In genomic region chr2:223580951-223581350, GRCh38 we compare ENCODE assay signal across 13 cellular contexts. TPM values are rescaled to one million over a fixed set of nuclear protein-coding genes. Genes with fewer than 3 reads are reported as not detected.
A peak's percentile ranks its signal among the peaks of the same experiment; 100 is the strongest.
DNase-seq lines count a peak whose midpoint lies in the region; ATAC-seq, FAIRE-seq and TF ChIP-seq lines count a peak whose summit lies in the region.
"Had no signal": no experiment of that assay in that cellular context is flagged by ENCODE, and none has a peak within 500 bp of the region (broad histone marks: within the 10 kb centered on the region; RNA-seq: fewer than 3 reads in every experiment).

No MANE protein-coding gene starts in this region.

- 44 to 50% (median 49%) methylated on average over 6 of the region's 6 CpGs for WGBS in small intestine, 3 donors

- H3K9me3 ChIP-seq in skeletal muscle tissue (ENCODE audit: control insufficient read depth in 3 of 3, low read length in 3 of 3) (no peaks in the 10 kb centered on the region), small intestine (ENCODE audit: control insufficient read depth, low read depth) (no peaks in the 10 kb centered on the region)

- peaks cover 0 to 3% (median 0%) of the 10 kb centered on the region in 3 donors for H3K4me1 ChIP-seq in skeletal muscle tissue (ENCODE audit: control insufficient read depth in 3 of 3, insufficient read depth in 3 of 3, low read length in 3 of 3)
- no peaks in the 10 kb centered on the region for H3K4me1 ChIP-seq in small intestine (ENCODE audit: control insufficient read depth in 2 of 2, insufficient read depth in 1 of 2, low read depth in 1 of 2, low read length in 1 of 2)

- no peak for FAIRE-seq in small intestine (lab: Jason Lieb, UNC)
- FAIRE-seq: GM18507 had no signal

- ATAC-seq in SK-N-SH treated with all-trans-retinoic acid at 6 μM for 48 hours = peak; percentile 92
- ATAC-seq in left ventricle myocardium superior = peak; percentile 68
- ATAC-seq in GM18907 (IDR thresholded peaks at IDR 0.05; ENCODE audit: unreplicated experiment) = no peak
- ATAC-seq: activated CD4-positive, alpha-beta T cell treated with anti-CD3 and anti-CD28 coated beads for 36 hours had no signal

- peak; percentile 35 for DNase-seq in NCI-H2107 (lab: John Stamatoyannopoulos, UW)
- no peak for DNase-seq in NCI-H2107 treated with DMSO at 0.1 percent for 48 hours (lab: John Stamatoyannopoulos, UW; ENCODE audit: unreplicated experiment)
- no peak for DNase-seq in left ventricle myocardium superior
- no peak for DNase-seq in stimulated activated naive CD4-positive, alpha-beta T cell treated with Interleukin-2 at 50 U/mL for 16 hours (lab: John Stamatoyannopoulos, UW)
- no peak for DNase-seq in small intestine
- DNase-seq: activated CD4-positive, alpha-beta T cell treated with anti-CD3 and anti-CD28 coated beads for 36 hours; central memory CD4-positive, alpha-beta T cell; mammary epithelial cell; NCI-H446 treated with DMSO at 0.1 percent for 48 hours had no signal

- H3K27ac ChIP-seq in skeletal muscle tissue (ENCODE audit: low read depth, low read length) (no peak overlapping the region), small intestine (ENCODE audit: low read depth in 1 of 2, low read length in 1 of 2) (no peak overlapping the region)

- no peaks in the 10 kb centered on the region for H3K27me3 ChIP-seq in skeletal muscle tissue (ENCODE audit: control insufficient read depth in 3 of 3, insufficient read depth in 3 of 3, low read length in 3 of 3)
- no peaks in the 10 kb centered on the region for H3K27me3 ChIP-seq in small intestine (ENCODE audit: control insufficient read depth in 2 of 2, insufficient read depth in 2 of 2, low read length in 2 of 2)

- no peak overlapping the region for H3K9ac ChIP-seq in skeletal muscle tissue (ENCODE audit: low read depth in 1 of 3, low read length in 3 of 3)

- intact Hi-C loops in left ventricle myocardium superior (cut with micrococcal nuclease) = no loop called here

- peak overlapping the region; percentile 13 to 57 (median 30) for H3K4me3 ChIP-seq in skeletal muscle tissue (ENCODE audit: low read length in 3 of 3)
- no peak overlapping the region for H3K4me3 ChIP-seq in small intestine (ENCODE audit: low read depth in 1 of 2, low read length in 2 of 2)

- H3K36me3 ChIP-seq in skeletal muscle tissue (ENCODE audit: control insufficient read depth in 3 of 3, insufficient read depth in 3 of 3, low read length in 3 of 3) (no peaks in the 10 kb centered on the region), small intestine (ENCODE audit: control insufficient read depth in 2 of 2, insufficient read depth in 2 of 2, low read length in 2 of 2) (no peaks in the 10 kb centered on the region)

TF ChIP-seq in SK-N-SH treated with all-trans-retinoic acid at 6 μM for 48 hours, 23 proteins besides CTCF, POLR2A, EP300 and RAD21:
- TF ChIP-seq ARNTL (CRISPR knock-in tag; IDR thresholded peaks at IDR 0.05; ENCODE audit: borderline replicate concordance, low read depth) = no peak
- no peak for TF ChIP-seq ZNF565 (CRISPR knock-in tag; conservative IDR thresholded peaks at IDR 0.05; ENCODE audit: low read depth)
- no peak for TF ChIP-seq BACH2 (CRISPR knock-in tag; IDR thresholded peaks at IDR 0.05; ENCODE audit: borderline replicate concordance)
- no peak for TF ChIP-seq ZNF70 (CRISPR knock-in tag; IDR thresholded peaks at IDR 0.05)
- peak; percentile 22 for TF ChIP-seq ISL1 (CRISPR knock-in tag; IDR thresholded peaks at IDR 0.05)

RNA-seq across cellular contexts. Expression of gene SCG2, which starts 21.2 kb away (rescaled TPM):
- total RNA-seq in left ventricle myocardium superior = not detected
- not detected for total RNA-seq in skeletal muscle tissue
- 10 to 100 TPM in 1 of 3 donors, 1 to 10 TPM in 2; 1.4 to 40.2 (median 4.0) TPM for polyA plus RNA-seq in small intestine
- total RNA-seq: activated CD4-positive, alpha-beta T cell treated with anti-CD3 and anti-CD28 coated beads for 36 hours; mammary epithelial cell had no signal

Comparison
In these comparisons a context has a peak if more than half of its experiments do, and no peak if none do; other contexts are left out.
1. H3K4me3 ChIP-seq: peak in skeletal muscle tissue (3 of 3); none in small intestine (0 of 2).